11 cellular contexts compared by ENCODE assay signal in genomic region chr10:62582098-62582705, GRCh38.
DNase-seq lines count a peak whose midpoint lies in the region; ATAC-seq and TF ChIP-seq lines count a peak whose summit lies in the region.
"Had no signal": no experiment of that assay in that cellular context is flagged by ENCODE, and none has a peak within 500 bp of the region (broad histone marks: within the 10 kb centered on the region; RNA-seq: fewer than 3 reads in every experiment).

No MANE protein-coding gene starts in this region.

- H3K4me1 Mint-ChIP-seq in activated T-helper 17 cell treated with anti-CD3 and anti-CD28 coated beads, Interleukin-2, amount 50 U/mL, for 72 hours = no peaks in the 10 kb centered on the region
- H3K4me1 Mint-ChIP-seq: CD8-positive, alpha-beta memory T cell had no signal

- peaks cover 17% of the 10 kb centered on the region for H3K9me1 ChIP-seq in IMR-90 (ENCODE audit: insufficient read depth, low read length)

- peaks cover 33% of the 10 kb centered on the region for H3K4me1 ChIP-seq in IMR-90 (ENCODE audit: control insufficient read depth, insufficient read depth, low read length)
- H3K4me1 ChIP-seq in hepatocyte (ENCODE audit: insufficient read depth) = no peaks in the 10 kb centered on the region
- peaks cover 0 to 4% of the 10 kb centered on the region in 2 donors for H3K4me1 ChIP-seq in thyroid gland

- peak overlapping the region; percentile 90 for H3K4ac ChIP-seq in IMR-90 (ENCODE audit: low read depth, low read length)

- H3K27ac ChIP-seq in IMR-90 (ENCODE audit: insufficient read depth, low read length) (peak overlapping the region; percentile 69), hepatocyte (peak overlapping the region; percentile 82), thyroid gland (peak overlapping the region in 2 of 3 donors; percentile 12 to 45)

- peak overlapping the region; percentile 92 for H2BK20ac ChIP-seq in IMR-90 (ENCODE audit: low read depth, low read length)

- no peak for TF ChIP-seq RAD21 in IMR-90 (IDR thresholded peaks at IDR 0.05; ENCODE audit: low read length)

- peak overlapping the region; percentile 73 for H3K4me2 ChIP-seq in IMR-90 (ENCODE audit: low read depth, low read length)
- H3K4me2 ChIP-seq in hepatocyte = no peak overlapping the region

- H3K27me3 Mint-ChIP-seq in activated T-helper 17 cell treated with anti-CD3 and anti-CD28 coated beads, Interleukin-2, amount 50 U/mL, for 72 hours = peaks cover 6% of the 10 kb centered on the region

- peak overlapping the region; percentile 92; the same call in 2 of the 3 replicates for H2BK15ac ChIP-seq in IMR-90 (ENCODE audit: low read depth, low read length)

- DNase-seq in IMR-90 (peak; percentile 78), astrocyte of the hippocampus (ENCODE audit: low read depth, low spot score) (peak; percentile 69), hepatocyte (ENCODE audit: low spot score) (no peak), thyroid gland (no peak)
- DNase-seq in stimulated activated CD4-positive, alpha-beta T cell treated with anti-CD3 and anti-CD28 coated beads, Interleukin-2, amount 100 ng/mL, for 24 hours = no peak
- no peak for DNase-seq in activated T-cell treated with anti-CD3 and anti-CD28 coated beads, Interleukin-2, amount 50 U/mL, for 48 hours
- DNase-seq: CD8-positive, alpha-beta memory T cell; effector CD4-positive, alpha-beta T cell; NCI-H1417 treated with DMSO at 0.1 percent for 48 hours had no signal

- no peaks in the 10 kb centered on the region for H3K79me2 ChIP-seq in hepatocyte

- POLR2A ChIA-PET in IMR-90 (lab: Charles Lee; ENCODE audit: unreplicated experiment) = interaction anchor here (0.6 kb wide), 1 partner anchor 191 kb away, joined by 3 read pairs; no protein-coding TSS in a partner anchor

- H3K4me3 ChIP-seq in IMR-90 (ENCODE audit: insufficient read depth, low read depth, low read length) (no peak overlapping the region), hepatocyte (no peak overlapping the region), thyroid gland (replicated peaks in 1 of 3) (no peak overlapping the region)

- no peaks in the 10 kb centered on the region for H3K36me3 Mint-ChIP-seq in activated T-helper 17 cell treated with anti-CD3 and anti-CD28 coated beads, Interleukin-2, amount 50 U/mL, for 72 hours (ENCODE audit: low read depth)
- H3K36me3 Mint-ChIP-seq: CD8-positive, alpha-beta memory T cell had no signal

- peak overlapping the region; percentile 88; the same call in 1 of the 2 replicates for H2AK5ac ChIP-seq in IMR-90 (ENCODE audit: low read depth, low read length)

- no peak for TF ChIP-seq CTCF in IMR-90 (conservative IDR thresholded peaks at IDR 0.05; ENCODE audit: low read depth, low read length)
- no peak for TF ChIP-seq CTCF in hepatocyte (IDR thresholded peaks at IDR 0.05; ENCODE audit: poor library complexity)
- TF ChIP-seq CTCF in thyroid gland (IDR thresholded peaks at IDR 0.05) = no peak

- no peak overlapping the region for H3K4me3 Mint-ChIP-seq in activated T-helper 17 cell treated with anti-CD3 and anti-CD28 coated beads, Interleukin-2, amount 50 U/mL, for 72 hours
- H3K4me3 Mint-ChIP-seq: CD8-positive, alpha-beta memory T cell; stimulated activated naive CD8-positive, alpha-beta T cell treated with anti-CD3 and anti-CD28 coated beads, Interleukin-15, Interleukin-2, amounts not matched to agents 100 ng/mL and 50 ng/mL, for 24 hours had no signal

- peak overlapping the region; percentile 82 for H3K23ac ChIP-seq in IMR-90 (ENCODE audit: low read depth, low read length)

- no peaks in the 10 kb centered on the region for H3K9me2 ChIP-seq in hepatocyte (replicated peaks; ENCODE audit: insufficient read depth)

- H3K56ac ChIP-seq in IMR-90 (ENCODE audit: extremely low read depth, insufficient read depth, low read length) = peak overlapping the region; percentile 89

- H3K27me3 ChIP-seq in IMR-90 (ENCODE audit: control insufficient read depth, insufficient read depth, low read length) = no peaks in the 10 kb centered on the region
- no peaks in the 10 kb centered on the region for H3K27me3 ChIP-seq in hepatocyte
- H3K27me3 ChIP-seq in thyroid gland = no peaks in the 10 kb centered on the region

- ATAC-seq in IMR-90 (ENCODE audit: low read depth) = no peak; the same call in 1 of the 2 replicates
- no peak for ATAC-seq in activated T-helper 17 cell treated with anti-CD3 and anti-CD28 coated beads, Interleukin-2, amount 50 U/mL, for 72 hours (replicated peaks)

- WGBS in IMR-90 (ENCODE audit: extremely low coverage in 2 of 2, insufficient read length in 1 of 2), 2 experiments = no CpG with 5 or more reads among the region's 4 CpGs
- WGBS in hepatocyte (ENCODE audit: low lambda C conversion rate, missing lambda C conversion rate) = 83% methylated on average over 4 of the region's 4 CpGs
- 72 to 79% methylated on average over 4 of the region's 4 CpGs for WGBS in thyroid gland, 2 donors

- intact Hi-C loops in IMR-90 (cut with micrococcal nuclease) = no loop called here
- intact Hi-C loops in thyroid gland (cut with DNase I) = no loop called here

- in situ Hi-C loops in IMR-90 (cut with MboI; ENCODE audit: low sequenced_read_pairs) = loop anchor here (25.0 kb wide), 1 partner anchor 545 kb away; no protein-coding TSS in a partner anchor

- H4K20me1 ChIP-seq in IMR-90 (ENCODE audit: insufficient read depth, low read length) = no peaks in the 10 kb centered on the region
- H4K20me1 ChIP-seq in hepatocyte (ENCODE audit: insufficient read depth, poor library complexity, severe bottlenecking) = no peaks in the 10 kb centered on the region

- H2AFZ ChIP-seq in IMR-90 (replicated peaks; ENCODE audit: low read length, poor library complexity) (peak overlapping the region; percentile 48), hepatocyte (no peak overlapping the region)

- H3K36me3 ChIP-seq in IMR-90 (ENCODE audit: control insufficient read depth, insufficient read depth, low read length) = no peaks in the 10 kb centered on the region
- no peaks in the 10 kb centered on the region for H3K36me3 ChIP-seq in hepatocyte (replicated peaks; ENCODE audit: insufficient read depth, low read depth)
- H3K36me3 ChIP-seq in thyroid gland = no peaks in the 10 kb centered on the region

- BruUV-seq in IMR-90 (replicated peaks; lab: Mats Ljungman, UMichigan) = no TSS peak

- peak overlapping the region; percentile 94 for H2BK120ac ChIP-seq in IMR-90 (ENCODE audit: low read depth, low read length)

- peak overlapping the region; percentile 42; the same call in 1 of the 2 replicates for H3K9ac ChIP-seq in IMR-90 (ENCODE audit: low read depth, low read length)

- dilution Hi-C loops in IMR-90 (cut with HindIII; ENCODE audit: low sequenced_read_pairs, unreplicated experiment) = no loop called here

- peak overlapping the region; percentile 90 for H4K91ac ChIP-seq in IMR-90 (ENCODE audit: insufficient read depth, low read depth, low read length)

- peak overlapping the region; percentile 88 to 90 for H4K8ac ChIP-seq in IMR-90 (ENCODE audit: low read depth in 2 of 2, low read length in 2 of 2)

- H3K9me3 Mint-ChIP-seq in activated T-helper 17 cell treated with anti-CD3 and anti-CD28 coated beads, Interleukin-2, amount 50 U/mL, for 72 hours = no peaks in the 10 kb centered on the region
- H3K9me3 Mint-ChIP-seq: CD8-positive, alpha-beta memory T cell; stimulated activated naive CD8-positive, alpha-beta T cell treated with anti-CD3 and anti-CD28 coated beads, Interleukin-15, Interleukin-2, amounts not matched to agents 100 ng/mL and 50 ng/mL, for 24 hours had no signal

- H3K14ac ChIP-seq in IMR-90 (replicated peaks; ENCODE audit: low read depth, low read length) = peak overlapping the region; percentile 84

- H3K9me3 ChIP-seq in IMR-90 (ENCODE audit: control insufficient read depth, insufficient read depth, low read length) (no peaks in the 10 kb centered on the region), hepatocyte (ENCODE audit: low read depth) (no peaks in the 10 kb centered on the region), thyroid gland (no peaks in the 10 kb centered on the region)

- peak; percentile 35; the same call in 1 of the 2 replicates for TF ChIP-seq POLR2A in IMR-90 (IDR thresholded peaks at IDR 0.05; ENCODE audit: low read depth, low read length)
- no peak for TF ChIP-seq POLR2A in thyroid gland (IDR thresholded peaks at IDR 0.05)

- peak overlapping the region; percentile 96 for H2BK5ac ChIP-seq in IMR-90 (ENCODE audit: low read depth, low read length, poor library complexity, severe bottlenecking)

- CTCF ChIA-PET in IMR-90 (lab: Yijun Ruan, JAX) = interaction anchor here (0.7 kb wide), 1 partner anchor 133 kb away, joined by 3 read pairs; no protein-coding TSS in a partner anchor

- no peaks in the 10 kb centered on the region for H3K79me1 ChIP-seq in IMR-90 (ENCODE audit: low read depth in 1 of 2, low read length in 2 of 2)

- H4K5ac ChIP-seq in IMR-90 (ENCODE audit: low read depth, low read length) = peak overlapping the region; percentile 88

- H2AK9ac ChIP-seq in IMR-90 (replicated peaks; ENCODE audit: low read depth, low read length, poor library complexity) = no peak overlapping the region

- H3K27ac Mint-ChIP-seq in activated T-helper 17 cell treated with anti-CD3 and anti-CD28 coated beads, Interleukin-2, amount 50 U/mL, for 72 hours = no peak overlapping the region
- H3K27ac Mint-ChIP-seq: CD8-positive, alpha-beta memory T cell; stimulated activated naive CD8-positive, alpha-beta T cell treated with anti-CD3 and anti-CD28 coated beads, Interleukin-15, Interleukin-2, amounts not matched to agents 100 ng/mL and 50 ng/mL, for 24 hours had no signal

- H3K18ac ChIP-seq in IMR-90 (ENCODE audit: low read depth, low read length) = peak overlapping the region; percentile 97

TF ChIP-seq in IMR-90, 13 proteins besides CTCF, POLR2A, EP300 and RAD21:
- TF ChIP-seq RCOR1 (IDR thresholded peaks at IDR 0.05; ENCODE audit: insufficient replicate concordance, low read length) (no peak), MAFK (IDR thresholded peaks at IDR 0.05; ENCODE audit: low read depth, low read length) (no peak), ELK1 (IDR thresholded peaks at IDR 0.05; ENCODE audit: borderline replicate concordance, low read depth, low read length) (no peak), FOS (IDR thresholded peaks at IDR 0.05; ENCODE audit: low read depth, low read length) (peak; percentile 33; the same call in 1 of the 2 replicates)
TF ChIP-seq in IMR-90: peak in this region for 1.

Comparison
In these comparisons a context has a peak if more than half of its experiments do, and no peak if none do; other contexts are left out.
1. DNase-seq: peak in IMR-90 (single experiment) and astrocyte of the hippocampus (single experiment); none in hepatocyte (single experiment), thyroid gland (0 of 2), stimulated activated CD4-positive, alpha-beta T cell treated with anti-CD3 and anti-CD28 coated beads, Interleukin-2, amount 100 ng/mL, for 24 hours (0 of 2) and activated T-cell treated with anti-CD3 and anti-CD28 coated beads, Interleukin-2, amount 50 U/mL, for 48 hours (0 of 2).
2. H3K27ac ChIP-seq: peak in every context shown above with its lines; median percentile 82 in hepatocyte; 69 in IMR-90; 28 in thyroid gland.